25 cellular contexts compared by ENCODE assay signal in genomic region chr12:127374447-127374846, GRCh38.
"Had no signal": no experiment of that assay in that cellular context is flagged by ENCODE, and none has a peak within 500 bp of the region (broad histone marks: within the 10 kb centered on the region; RNA-seq: fewer than 3 reads in every experiment).

No MANE protein-coding gene starts in this region.

- H3K4me2 ChIP-seq: neural progenitor cell had no signal

- H3K4me1 ChIP-seq: neural progenitor cell, pancreas, psoas muscle, right lobe of liver, sigmoid colon, stomach, thyroid gland, tibial nerve, upper lobe of left lung, vagina had no signal

- ATAC-seq: natural killer cell; pancreas; psoas muscle; right cardiac atrium; right lobe of liver; stimulated activated effector memory CD8-positive, alpha-beta T cell treated with anti-CD3 and anti-CD28 coated beads, Interleukin-12 subunit alpha, Interleukin-12 subunit beta, amount 100 ng/mL, for 72 hours; stimulated activated naive B cell treated with anti-CD40 and anti-IgM and Interleukin-4, amounts not matched to agents 10 μg/mL and 1 μg/mL and 100 μg/mL, for 72 hours had no signal

- DNase-seq: natural killer cell; nucleus accumbens; pancreas; psoas muscle; right cardiac atrium; right lobe of liver; sigmoid colon; small intestine; stimulated activated CD4-positive, alpha-beta T cell treated with anti-CD3 and anti-CD28 coated beads, Interleukin-15, amount 100 ng/mL, for 24 hours; stimulated activated CD4-positive, alpha-beta T cell treated with anti-CD3 and anti-CD28 coated beads, Interleukin-2, amount 100 ng/mL, for 24 hours; stimulated activated CD4-positive, alpha-beta T cell treated with anti-CD3 and anti-CD28 coated beads, Interleukin-2, amount 100 ng/mL, for 48 hours; stimulated activated CD4-positive, alpha-beta T cell treated with anti-CD3 and anti-CD28 coated beads, Interleukin-4, amount 100 ng/mL, for 24 hours; stimulated activated naive B cell treated with anti-CD40 and anti-IgM and Interleukin-4, amounts not matched to agents 10 μg/mL and 1 μg/mL and 100 μg/mL, for 72 hours; stimulated activated naive CD4-positive, alpha-beta T cell treated with Interleukin-2 at 50 U/mL for 16 hours; stomach; thyroid gland; trophoblast cell had no signal

- H3K36me3 ChIP-seq: neural progenitor cell, neutrophil, pancreas, right lobe of liver, sigmoid colon, stomach, thoracic aorta, thyroid gland, tibial nerve, upper lobe of left lung, vagina had no signal

- H3K4me3 ChIP-seq: neural progenitor cell, pancreas, psoas muscle, right lobe of liver, sigmoid colon, stomach, thoracic aorta, thyroid gland, tibial nerve, upper lobe of left lung, vagina had no signal

- H3K27me3 ChIP-seq: neural progenitor cell, neutrophil, pancreas, right lobe of liver, sigmoid colon, thyroid gland, tibial nerve, upper lobe of left lung, vagina had no signal

- H3K9ac ChIP-seq: neural progenitor cell had no signal

- H2AFZ ChIP-seq: neural progenitor cell had no signal

- H3K27ac ChIP-seq: neural progenitor cell, neutrophil, pancreas, psoas muscle, right lobe of liver, sigmoid colon, stomach, thoracic aorta, thyroid gland, tibial nerve, upper lobe of left lung, vagina had no signal

- H3K9me3 ChIP-seq: neutrophil, pancreas, psoas muscle, right lobe of liver, sigmoid colon, stomach, thoracic aorta, thyroid gland, tibial nerve, upper lobe of left lung, vagina had no signal

- FAIRE-seq: pancreas, small intestine, urothelium cell line had no signal
